Comparison of ENCODE assay signal across 28 cellular contexts in the genomic region with DNA sequence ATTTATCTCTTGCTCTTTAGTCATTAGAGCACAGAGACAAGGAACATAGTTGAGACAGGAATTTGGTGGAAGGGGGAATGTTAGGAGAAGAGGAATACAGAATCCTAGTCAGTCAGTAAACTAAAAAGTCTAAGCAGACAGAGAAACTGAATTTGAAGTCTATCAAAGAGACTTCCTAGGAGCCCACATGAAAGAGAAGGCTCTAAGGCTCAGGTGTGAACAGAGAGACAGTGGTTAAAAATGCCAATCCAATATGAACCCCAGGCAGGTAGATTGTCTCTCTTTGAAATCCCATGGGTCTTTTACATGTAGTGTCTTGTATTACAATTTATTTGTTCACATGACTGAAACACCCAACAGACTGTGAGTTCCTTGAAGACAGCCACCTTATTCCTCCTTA.
"Had no signal": no experiment of that assay in that cellular context is flagged by ENCODE, and none has a peak within 500 bp of the region (broad histone marks: within the 10 kb centered on the region; RNA-seq: fewer than 3 reads in every experiment).

No MANE protein-coding gene starts in this region.

- H3K27me3 Mint-ChIP-seq: stimulated activated memory B cell treated with anti-CD40 and anti-IgM and Interleukin-4, amounts not matched to agents 10 μg/mL and 1 μg/mL and 100 μg/mL, for 72 hours; stimulated activated naive B cell treated with anti-CD40 and anti-IgM and Interleukin-4, amounts not matched to agents 10 μg/mL and 1 μg/mL and 100 μg/mL, for 72 hours; stimulated activated naive CD8-positive, alpha-beta T cell treated with anti-CD3 and anti-CD28 coated beads, Interleukin-15, amount 100 ng/mL, for 72 hours; stimulated activated naive CD8-positive, alpha-beta T cell treated with anti-CD3 and anti-CD28 coated beads, Interleukin-15, Interleukin-2, amounts not matched to agents 100 ng/mL and 50 ng/mL, for 24 hours; type B pancreatic cell had no signal

- H3K36me3 Mint-ChIP-seq: stimulated activated effector memory CD8-positive, alpha-beta T cell treated with anti-CD3 and anti-CD28 coated beads, Interleukin-12 subunit alpha, Interleukin-12 subunit beta, amount 100 ng/mL, for 72 hours; stimulated activated memory B cell treated with anti-CD40 and anti-IgM and Interleukin-4, amounts not matched to agents 10 μg/mL and 1 μg/mL and 100 μg/mL, for 72 hours; type B pancreatic cell had no signal

- H3K4me1 Mint-ChIP-seq: stimulated activated effector memory CD8-positive, alpha-beta T cell treated with anti-CD3 and anti-CD28 coated beads, Interleukin-12 subunit alpha, Interleukin-12 subunit beta, amount 100 ng/mL, for 72 hours; stimulated activated memory B cell treated with anti-CD40 and anti-IgM and Interleukin-4, amounts not matched to agents 10 μg/mL and 1 μg/mL and 100 μg/mL, for 72 hours; stimulated activated naive B cell treated with anti-CD40 and anti-IgM and Interleukin-4, amounts not matched to agents 10 μg/mL and 1 μg/mL and 100 μg/mL, for 72 hours had no signal

- H3K9me3 ChIP-seq: suprapubic skin, testis, thyroid gland, tibial artery, transverse colon, upper lobe of right lung, uterus, vagina had no signal

- H3K27ac Mint-ChIP-seq: stimulated activated effector memory CD8-positive, alpha-beta T cell treated with anti-CD3 and anti-CD28 coated beads, Interleukin-12 subunit alpha, Interleukin-12 subunit beta, amount 100 ng/mL, for 72 hours; stimulated activated memory B cell treated with anti-CD40 and anti-IgM and Interleukin-4, amounts not matched to agents 10 μg/mL and 1 μg/mL and 100 μg/mL, for 72 hours; stimulated activated naive B cell treated with anti-CD40 and anti-IgM and Interleukin-4, amounts not matched to agents 10 μg/mL and 1 μg/mL and 100 μg/mL, for 72 hours; stimulated activated naive CD8-positive, alpha-beta T cell treated with anti-CD3 and anti-CD28 coated beads, Interleukin-15, amount 100 ng/mL, for 72 hours; stimulated activated naive CD8-positive, alpha-beta T cell treated with anti-CD3 and anti-CD28 coated beads, Interleukin-15, Interleukin-2, amounts not matched to agents 100 ng/mL and 50 ng/mL, for 24 hours; type B pancreatic cell had no signal

- H3K27me3 ChIP-seq: stomach, suprapubic skin, testis, thyroid gland, tibial artery, tibial nerve, transverse colon, upper lobe of left lung, upper lobe of right lung, uterus, vagina had no signal

- DNase-seq: stimulated activated CD4-positive, alpha-beta T cell treated with anti-CD3 and anti-CD28 coated beads, Interleukin-2, amount 100 ng/mL, for 24 hours; stimulated activated CD4-positive, alpha-beta T cell treated with anti-CD3 and anti-CD28 coated beads, Interleukin-2, amount 100 ng/mL, for 48 hours; stimulated activated CD4-positive, alpha-beta T cell treated with anti-CD3 and anti-CD28 coated beads, Interleukin-4, amount 100 ng/mL, for 1 hour; stimulated activated CD4-positive, alpha-beta T cell treated with anti-CD3 and anti-CD28 coated beads, Interleukin-4, amount 100 ng/mL, for 24 hours; stimulated activated CD4-positive, alpha-beta T cell treated with anti-CD3 and anti-CD28 coated beads, Interleukin-4, amount 100 ng/mL, for 4 hours; stimulated activated CD8-positive, alpha-beta memory T cell treated with anti-CD3 and anti-CD28 coated beads, Interleukin-4, amount 100 ng/mL, for 48 hours; stimulated activated naive B cell treated with anti-CD40 and anti-IgM and Interleukin-4, amounts not matched to agents 10 μg/mL and 1 μg/mL and 100 μg/mL, for 72 hours; stimulated activated naive CD4-positive, alpha-beta T cell treated with Interleukin-2 at 50 U/mL for 16 hours; stimulated activated naive CD8-positive, alpha-beta T cell treated with anti-CD3 and anti-CD28 coated beads, Interleukin-15, amount 100 ng/mL, for 72 hours; stimulated activated naive CD8-positive, alpha-beta T cell treated with anti-CD3 and anti-CD28 coated beads, Interleukin-15, Interleukin-2, amounts not matched to agents 100 U/mL and 50 U/mL, for 24 hours; stomach; substantia nigra; testis; thyroid gland; tibial artery; transverse colon; trophoblast cell; upper lobe of left lung; upper lobe of right lung; uterus had no signal

- H3K4me1 ChIP-seq: stomach, testis, thyroid gland, tibial artery, transverse colon, upper lobe of right lung, uterus had no signal

- H3K36me3 ChIP-seq: stomach, suprapubic skin, thoracic aorta, thyroid gland, tibial artery, tibial nerve, transverse colon, upper lobe of left lung, upper lobe of right lung, uterus, vagina had no signal

- H3K4me3 Mint-ChIP-seq: stimulated activated effector memory CD8-positive, alpha-beta T cell treated with anti-CD3 and anti-CD28 coated beads, Interleukin-12 subunit alpha, Interleukin-12 subunit beta, amount 100 ng/mL, for 72 hours; stimulated activated memory B cell treated with anti-CD40 and anti-IgM and Interleukin-4, amounts not matched to agents 10 μg/mL and 1 μg/mL and 100 μg/mL, for 72 hours; stimulated activated naive B cell treated with anti-CD40 and anti-IgM and Interleukin-4, amounts not matched to agents 10 μg/mL and 1 μg/mL and 100 μg/mL, for 72 hours; stimulated activated naive CD8-positive, alpha-beta T cell treated with anti-CD3 and anti-CD28 coated beads, Interleukin-15, amount 100 ng/mL, for 72 hours; stimulated activated naive CD8-positive, alpha-beta T cell treated with anti-CD3 and anti-CD28 coated beads, Interleukin-15, Interleukin-2, amounts not matched to agents 100 ng/mL and 50 ng/mL, for 24 hours; type B pancreatic cell had no signal

- H3K27ac ChIP-seq: stomach, suprapubic skin, testis, thoracic aorta, thyroid gland, tibial artery, tibial nerve, transverse colon, upper lobe of left lung, upper lobe of right lung, uterus, vagina had no signal

- ATAC-seq: stimulated activated effector memory CD8-positive, alpha-beta T cell treated with anti-CD3 and anti-CD28 coated beads, Interleukin-12 subunit alpha, Interleukin-12 subunit beta, amount 100 ng/mL, for 72 hours; stimulated activated memory B cell treated with anti-CD40 and anti-IgM and Interleukin-4, amounts not matched to agents 10 μg/mL and 1 μg/mL and 100 μg/mL, for 72 hours; stimulated activated naive B cell treated with anti-CD40 and anti-IgM and Interleukin-4, amounts not matched to agents 10 μg/mL and 1 μg/mL and 100 μg/mL, for 72 hours; stimulated activated naive CD8-positive, alpha-beta T cell treated with anti-CD3 and anti-CD28 coated beads, Interleukin-15, amount 100 ng/mL, for 72 hours; stimulated activated naive CD8-positive, alpha-beta T cell treated with anti-CD3 and anti-CD28 coated beads, Interleukin-15, Interleukin-2, amounts not matched to agents 100 U/mL and 50 U/mL, for 24 hours; upper lobe of right lung had no signal

- H3K4me3 ChIP-seq: stomach, suprapubic skin, testis, thoracic aorta, thyroid gland, tibial artery, tibial nerve, transverse colon, upper lobe of left lung, upper lobe of right lung, uterus, vagina had no signal

- H3K9me3 Mint-ChIP-seq: stimulated activated effector memory CD8-positive, alpha-beta T cell treated with anti-CD3 and anti-CD28 coated beads, Interleukin-12 subunit alpha, Interleukin-12 subunit beta, amount 100 ng/mL, for 72 hours; stimulated activated naive CD8-positive, alpha-beta T cell treated with anti-CD3 and anti-CD28 coated beads, Interleukin-15, amount 100 ng/mL, for 72 hours; stimulated activated naive CD8-positive, alpha-beta T cell treated with anti-CD3 and anti-CD28 coated beads, Interleukin-15, Interleukin-2, amounts not matched to agents 100 ng/mL and 50 ng/mL, for 24 hours; type B pancreatic cell had no signal
